ENCODE assay signal across 1 cellular context in the genomic region with DNA sequence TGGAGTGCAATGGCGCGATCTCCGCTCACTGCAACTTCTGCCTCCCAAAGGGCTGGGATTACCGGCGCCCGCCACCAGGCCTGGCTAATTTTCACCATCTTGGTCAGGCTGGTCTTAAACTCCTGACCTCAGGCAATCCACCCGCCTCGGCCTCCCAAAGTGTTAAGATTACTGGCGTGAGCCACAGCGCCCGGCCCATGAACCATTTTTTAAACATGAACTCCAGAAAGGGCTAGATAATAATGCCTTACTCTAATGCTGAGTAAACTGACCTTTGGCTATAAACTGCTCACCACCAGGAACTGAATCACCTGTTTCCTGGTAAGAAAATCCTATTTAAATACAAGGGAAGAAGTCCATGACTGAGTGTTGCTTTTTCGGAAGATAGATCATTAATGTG.
A peak's percentile ranks its signal among the peaks of the same experiment; 100 is the strongest.
TF ChIP-seq lines count a peak whose summit lies in the region.

No MANE protein-coding gene starts in this region.

TF ChIP-seq in HepG2, 621 proteins besides CTCF, POLR2A, EP300 and RAD21 (continued from another document):
- TF ChIP-seq, protein P1, sequence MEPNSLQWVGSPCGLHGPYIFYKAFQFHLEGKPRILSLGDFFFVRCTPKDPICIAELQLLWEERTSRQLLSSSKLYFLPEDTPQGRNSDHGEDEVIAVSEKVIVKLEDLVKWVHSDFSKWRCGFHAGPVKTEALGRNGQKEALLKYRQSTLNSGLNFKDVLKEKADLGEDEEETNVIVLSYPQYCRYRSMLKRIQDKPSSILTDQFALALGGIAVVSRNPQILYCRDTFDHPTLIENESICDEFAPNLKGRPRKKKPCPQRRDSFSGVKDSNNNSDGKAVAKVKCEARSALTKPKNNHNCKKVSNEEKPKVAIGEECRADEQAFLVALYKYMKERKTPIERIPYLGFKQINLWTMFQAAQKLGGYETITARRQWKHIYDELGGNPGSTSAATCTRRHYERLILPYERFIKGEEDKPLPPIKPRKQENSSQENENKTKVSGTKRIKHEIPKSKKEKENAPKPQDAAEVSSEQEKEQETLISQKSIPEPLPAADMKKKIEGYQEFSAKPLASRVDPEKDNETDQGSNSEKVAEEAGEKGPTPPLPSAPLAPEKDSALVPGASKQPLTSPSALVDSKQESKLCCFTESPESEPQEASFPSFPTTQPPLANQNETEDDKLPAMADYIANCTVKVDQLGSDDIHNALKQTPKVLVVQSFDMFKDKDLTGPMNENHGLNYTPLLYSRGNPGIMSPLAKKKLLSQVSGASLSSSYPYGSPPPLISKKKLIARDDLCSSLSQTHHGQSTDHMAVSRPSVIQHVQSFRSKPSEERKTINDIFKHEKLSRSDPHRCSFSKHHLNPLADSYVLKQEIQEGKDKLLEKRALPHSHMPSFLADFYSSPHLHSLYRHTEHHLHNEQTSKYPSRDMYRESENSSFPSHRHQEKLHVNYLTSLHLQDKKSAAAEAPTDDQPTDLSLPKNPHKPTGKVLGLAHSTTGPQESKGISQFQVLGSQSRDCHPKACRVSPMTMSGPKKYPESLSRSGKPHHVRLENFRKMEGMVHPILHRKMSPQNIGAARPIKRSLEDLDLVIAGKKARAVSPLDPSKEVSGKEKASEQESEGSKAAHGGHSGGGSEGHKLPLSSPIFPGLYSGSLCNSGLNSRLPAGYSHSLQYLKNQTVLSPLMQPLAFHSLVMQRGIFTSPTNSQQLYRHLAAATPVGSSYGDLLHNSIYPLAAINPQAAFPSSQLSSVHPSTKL (CRISPR knock-in tag; IDR thresholded peaks at IDR 0.05), result peak; percentile 68
- TF ChIP-seq ZBTB3 (CRISPR knock-in tag; IDR thresholded peaks at IDR 0.05; ENCODE audit: borderline replicate concordance, low read depth) (no peak), ZNF619 (CRISPR knock-in tag; IDR thresholded peaks at IDR 0.05) (no peak), HMGA1 (CRISPR knock-in tag; conservative IDR thresholded peaks at IDR 0.05) (no peak), SIX1 (CRISPR knock-in tag; IDR thresholded peaks at IDR 0.05; ENCODE audit: borderline replicate concordance) (peak; percentile 55; the same call in 1 of the 2 replicates), IRX3 (CRISPR knock-in tag; IDR thresholded peaks at IDR 0.05; ENCODE audit: borderline replicate concordance, low read depth) (no peak), FOSL2 (CRISPR knock-in tag; IDR thresholded peaks at IDR 0.05) (peak; percentile 28; the same call in 1 of the 2 replicates), PITX1 (CRISPR knock-in tag; IDR thresholded peaks at IDR 0.05) (peak; percentile 14; the same call in 1 of the 2 replicates), NR2F6 (IDR thresholded peaks at IDR 0.05) (peak; percentile 78), NR2F6 (CRISPR knock-in tag; IDR thresholded peaks at IDR 0.05) (0 out of 2 replicates have a peak, but pooled peaks have one; percentile 32), CREM (IDR thresholded peaks at IDR 0.05) (no peak), CREM (CRISPR knock-in tag; IDR thresholded peaks at IDR 0.05) (no peak), KMT2A (CRISPR knock-in tag; IDR thresholded peaks at IDR 0.05) (no peak), MIXL1 (CRISPR knock-in tag; IDR thresholded peaks at IDR 0.05) (0 out of 2 replicates have a peak, but pooled peaks have one; percentile 27), RFXANK (CRISPR knock-in tag; IDR thresholded peaks at IDR 0.05) (no peak), HNF4G (IDR thresholded peaks at IDR 0.05; ENCODE audit: borderline replicate concordance, low read depth, low read length) (peak; percentile 20; the same call in 1 of the 2 replicates), HNF4G (CRISPR knock-in tag; IDR thresholded peaks at IDR 0.05; ENCODE audit: borderline replicate concordance, low read depth) (no peak), ZMYM4 (CRISPR knock-in tag; IDR thresholded peaks at IDR 0.05) (0 out of 2 replicates have a peak, but pooled peaks have one; percentile 13), GABPA (IDR thresholded peaks at IDR 0.05; ENCODE audit: low read depth, low read length) (no peak), GABPA (CRISPR knock-in tag; IDR thresholded peaks at IDR 0.05; ENCODE audit: low read depth) (0 out of 2 replicates have a peak, but pooled peaks have one; percentile 28)
- TF ChIP-seq, protein P2, sequence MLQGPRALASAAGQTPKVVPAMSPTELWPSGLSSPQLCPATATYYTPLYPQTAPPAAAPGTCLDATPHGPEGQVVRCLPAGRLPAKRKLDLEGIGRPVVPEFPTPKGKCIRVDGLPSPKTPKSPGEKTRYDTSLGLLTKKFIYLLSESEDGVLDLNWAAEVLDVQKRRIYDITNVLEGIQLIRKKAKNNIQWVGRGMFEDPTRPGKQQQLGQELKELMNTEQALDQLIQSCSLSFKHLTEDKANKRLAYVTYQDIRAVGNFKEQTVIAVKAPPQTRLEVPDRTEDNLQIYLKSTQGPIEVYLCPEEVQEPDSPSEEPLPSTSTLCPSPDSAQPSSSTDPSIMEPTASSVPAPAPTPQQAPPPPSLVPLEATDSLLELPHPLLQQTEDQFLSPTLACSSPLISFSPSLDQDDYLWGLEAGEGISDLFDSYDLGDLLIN (CRISPR knock-in tag; IDR thresholded peaks at IDR 0.05; ENCODE audit: borderline replicate concordance), result no peak
- TF ChIP-seq, protein P3, sequence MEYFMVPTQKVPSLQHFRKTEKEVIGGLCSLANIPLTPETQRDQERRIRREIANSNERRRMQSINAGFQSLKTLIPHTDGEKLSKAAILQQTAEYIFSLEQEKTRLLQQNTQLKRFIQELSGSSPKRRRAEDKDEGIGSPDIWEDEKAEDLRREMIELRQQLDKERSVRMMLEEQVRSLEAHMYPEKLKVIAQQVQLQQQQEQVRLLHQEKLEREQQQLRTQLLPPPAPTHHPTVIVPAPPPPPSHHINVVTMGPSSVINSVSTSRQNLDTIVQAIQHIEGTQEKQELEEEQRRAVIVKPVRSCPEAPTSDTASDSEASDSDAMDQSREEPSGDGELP (IDR thresholded peaks at IDR 0.05; ENCODE audit: borderline replicate concordance, low read depth), result peak; percentile 68; the same call in 1 of the 2 replicates
